Comparison of ENCODE assay signal across 1 cellular context in the genomic region with DNA sequence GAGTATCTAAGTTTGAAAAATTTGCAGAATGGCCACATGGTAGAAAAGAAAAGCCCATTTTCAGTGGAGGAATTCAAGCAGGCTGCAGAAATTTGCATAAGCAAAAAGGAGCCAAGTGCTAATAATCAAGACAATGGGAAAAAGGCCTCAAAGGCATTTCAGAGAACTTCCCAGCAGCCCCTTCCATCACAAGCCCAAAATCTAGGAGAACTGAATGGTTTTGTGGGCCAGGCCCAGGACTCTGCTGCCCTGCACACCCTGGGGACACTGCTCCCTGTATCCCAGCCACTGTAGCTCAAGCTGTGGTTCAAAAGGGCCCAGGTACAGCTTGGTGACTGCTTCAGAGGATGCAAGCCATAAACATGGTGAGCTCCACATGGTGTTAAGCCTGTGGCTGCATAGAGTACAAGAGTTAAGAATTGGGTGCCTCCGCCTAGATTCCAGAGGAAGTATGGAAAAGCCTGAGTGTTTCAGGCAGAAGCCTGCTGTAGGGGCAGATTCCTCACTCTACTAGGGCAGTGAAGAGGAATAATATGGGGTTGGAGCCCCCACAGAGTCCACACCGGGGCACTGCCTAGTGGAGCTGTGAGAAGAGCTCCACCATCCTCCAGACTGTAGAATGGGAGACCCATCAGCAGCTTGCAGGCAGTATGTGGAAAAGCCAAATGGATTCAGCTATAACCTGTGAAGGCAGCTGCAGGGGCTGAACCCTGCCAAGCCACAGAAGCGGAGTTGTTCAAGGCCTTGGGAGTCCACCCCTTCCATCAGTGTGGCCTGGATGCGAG.
A peak's percentile ranks its signal among the peaks of the same experiment; 100 is the strongest.
TF ChIP-seq lines count a peak whose summit lies in the region.

No MANE protein-coding gene starts in this region.

TF ChIP-seq in GM23338, 12 proteins besides CTCF, POLR2A, EP300 and RAD21 (continued from another document):
- TF ChIP-seq, protein P1, sequence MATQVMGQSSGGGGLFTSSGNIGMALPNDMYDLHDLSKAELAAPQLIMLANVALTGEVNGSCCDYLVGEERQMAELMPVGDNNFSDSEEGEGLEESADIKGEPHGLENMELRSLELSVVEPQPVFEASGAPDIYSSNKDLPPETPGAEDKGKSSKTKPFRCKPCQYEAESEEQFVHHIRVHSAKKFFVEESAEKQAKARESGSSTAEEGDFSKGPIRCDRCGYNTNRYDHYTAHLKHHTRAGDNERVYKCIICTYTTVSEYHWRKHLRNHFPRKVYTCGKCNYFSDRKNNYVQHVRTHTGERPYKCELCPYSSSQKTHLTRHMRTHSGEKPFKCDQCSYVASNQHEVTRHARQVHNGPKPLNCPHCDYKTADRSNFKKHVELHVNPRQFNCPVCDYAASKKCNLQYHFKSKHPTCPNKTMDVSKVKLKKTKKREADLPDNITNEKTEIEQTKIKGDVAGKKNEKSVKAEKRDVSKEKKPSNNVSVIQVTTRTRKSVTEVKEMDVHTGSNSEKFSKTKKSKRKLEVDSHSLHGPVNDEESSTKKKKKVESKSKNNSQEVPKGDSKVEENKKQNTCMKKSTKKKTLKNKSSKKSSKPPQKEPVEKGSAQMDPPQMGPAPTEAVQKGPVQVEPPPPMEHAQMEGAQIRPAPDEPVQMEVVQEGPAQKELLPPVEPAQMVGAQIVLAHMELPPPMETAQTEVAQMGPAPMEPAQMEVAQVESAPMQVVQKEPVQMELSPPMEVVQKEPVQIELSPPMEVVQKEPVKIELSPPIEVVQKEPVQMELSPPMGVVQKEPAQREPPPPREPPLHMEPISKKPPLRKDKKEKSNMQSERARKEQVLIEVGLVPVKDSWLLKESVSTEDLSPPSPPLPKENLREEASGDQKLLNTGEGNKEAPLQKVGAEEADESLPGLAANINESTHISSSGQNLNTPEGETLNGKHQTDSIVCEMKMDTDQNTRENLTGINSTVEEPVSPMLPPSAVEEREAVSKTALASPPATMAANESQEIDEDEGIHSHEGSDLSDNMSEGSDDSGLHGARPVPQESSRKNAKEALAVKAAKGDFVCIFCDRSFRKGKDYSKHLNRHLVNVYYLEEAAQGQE (IDR thresholded peaks at IDR 0.05; ENCODE audit: unreplicated experiment) = no peak
- TF ChIP-seq JUNB (IDR thresholded peaks at IDR 0.05; ENCODE audit: unreplicated experiment) (no peak), POLR2AphosphoS5 (IDR thresholded peaks at IDR 0.05; ENCODE audit: low read depth) (peak; percentile 77), ZNF331 (CRISPR knock-in tag; IDR thresholded peaks at IDR 0.05; ENCODE audit: low read depth) (no peak), STAT1 (IDR thresholded peaks at IDR 0.05; ENCODE audit: unreplicated experiment) (no peak), ZNF114 (CRISPR knock-in tag; IDR thresholded peaks at IDR 0.05) (no peak), EZH2phosphoT487 (IDR thresholded peaks at IDR 0.05; ENCODE audit: unreplicated experiment) (no peak), CREB1 (CRISPR knock-in tag; IDR thresholded peaks at IDR 0.05; ENCODE audit: low read depth) (no peak)
- TF ChIP-seq, protein P2, sequence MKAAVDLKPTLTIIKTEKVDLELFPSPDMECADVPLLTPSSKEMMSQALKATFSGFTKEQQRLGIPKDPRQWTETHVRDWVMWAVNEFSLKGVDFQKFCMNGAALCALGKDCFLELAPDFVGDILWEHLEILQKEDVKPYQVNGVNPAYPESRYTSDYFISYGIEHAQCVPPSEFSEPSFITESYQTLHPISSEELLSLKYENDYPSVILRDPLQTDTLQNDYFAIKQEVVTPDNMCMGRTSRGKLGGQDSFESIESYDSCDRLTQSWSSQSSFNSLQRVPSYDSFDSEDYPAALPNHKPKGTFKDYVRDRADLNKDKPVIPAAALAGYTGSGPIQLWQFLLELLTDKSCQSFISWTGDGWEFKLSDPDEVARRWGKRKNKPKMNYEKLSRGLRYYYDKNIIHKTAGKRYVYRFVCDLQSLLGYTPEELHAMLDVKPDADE (IDR thresholded peaks at IDR 0.05) = no peak
- TF ChIP-seq, protein P3, sequence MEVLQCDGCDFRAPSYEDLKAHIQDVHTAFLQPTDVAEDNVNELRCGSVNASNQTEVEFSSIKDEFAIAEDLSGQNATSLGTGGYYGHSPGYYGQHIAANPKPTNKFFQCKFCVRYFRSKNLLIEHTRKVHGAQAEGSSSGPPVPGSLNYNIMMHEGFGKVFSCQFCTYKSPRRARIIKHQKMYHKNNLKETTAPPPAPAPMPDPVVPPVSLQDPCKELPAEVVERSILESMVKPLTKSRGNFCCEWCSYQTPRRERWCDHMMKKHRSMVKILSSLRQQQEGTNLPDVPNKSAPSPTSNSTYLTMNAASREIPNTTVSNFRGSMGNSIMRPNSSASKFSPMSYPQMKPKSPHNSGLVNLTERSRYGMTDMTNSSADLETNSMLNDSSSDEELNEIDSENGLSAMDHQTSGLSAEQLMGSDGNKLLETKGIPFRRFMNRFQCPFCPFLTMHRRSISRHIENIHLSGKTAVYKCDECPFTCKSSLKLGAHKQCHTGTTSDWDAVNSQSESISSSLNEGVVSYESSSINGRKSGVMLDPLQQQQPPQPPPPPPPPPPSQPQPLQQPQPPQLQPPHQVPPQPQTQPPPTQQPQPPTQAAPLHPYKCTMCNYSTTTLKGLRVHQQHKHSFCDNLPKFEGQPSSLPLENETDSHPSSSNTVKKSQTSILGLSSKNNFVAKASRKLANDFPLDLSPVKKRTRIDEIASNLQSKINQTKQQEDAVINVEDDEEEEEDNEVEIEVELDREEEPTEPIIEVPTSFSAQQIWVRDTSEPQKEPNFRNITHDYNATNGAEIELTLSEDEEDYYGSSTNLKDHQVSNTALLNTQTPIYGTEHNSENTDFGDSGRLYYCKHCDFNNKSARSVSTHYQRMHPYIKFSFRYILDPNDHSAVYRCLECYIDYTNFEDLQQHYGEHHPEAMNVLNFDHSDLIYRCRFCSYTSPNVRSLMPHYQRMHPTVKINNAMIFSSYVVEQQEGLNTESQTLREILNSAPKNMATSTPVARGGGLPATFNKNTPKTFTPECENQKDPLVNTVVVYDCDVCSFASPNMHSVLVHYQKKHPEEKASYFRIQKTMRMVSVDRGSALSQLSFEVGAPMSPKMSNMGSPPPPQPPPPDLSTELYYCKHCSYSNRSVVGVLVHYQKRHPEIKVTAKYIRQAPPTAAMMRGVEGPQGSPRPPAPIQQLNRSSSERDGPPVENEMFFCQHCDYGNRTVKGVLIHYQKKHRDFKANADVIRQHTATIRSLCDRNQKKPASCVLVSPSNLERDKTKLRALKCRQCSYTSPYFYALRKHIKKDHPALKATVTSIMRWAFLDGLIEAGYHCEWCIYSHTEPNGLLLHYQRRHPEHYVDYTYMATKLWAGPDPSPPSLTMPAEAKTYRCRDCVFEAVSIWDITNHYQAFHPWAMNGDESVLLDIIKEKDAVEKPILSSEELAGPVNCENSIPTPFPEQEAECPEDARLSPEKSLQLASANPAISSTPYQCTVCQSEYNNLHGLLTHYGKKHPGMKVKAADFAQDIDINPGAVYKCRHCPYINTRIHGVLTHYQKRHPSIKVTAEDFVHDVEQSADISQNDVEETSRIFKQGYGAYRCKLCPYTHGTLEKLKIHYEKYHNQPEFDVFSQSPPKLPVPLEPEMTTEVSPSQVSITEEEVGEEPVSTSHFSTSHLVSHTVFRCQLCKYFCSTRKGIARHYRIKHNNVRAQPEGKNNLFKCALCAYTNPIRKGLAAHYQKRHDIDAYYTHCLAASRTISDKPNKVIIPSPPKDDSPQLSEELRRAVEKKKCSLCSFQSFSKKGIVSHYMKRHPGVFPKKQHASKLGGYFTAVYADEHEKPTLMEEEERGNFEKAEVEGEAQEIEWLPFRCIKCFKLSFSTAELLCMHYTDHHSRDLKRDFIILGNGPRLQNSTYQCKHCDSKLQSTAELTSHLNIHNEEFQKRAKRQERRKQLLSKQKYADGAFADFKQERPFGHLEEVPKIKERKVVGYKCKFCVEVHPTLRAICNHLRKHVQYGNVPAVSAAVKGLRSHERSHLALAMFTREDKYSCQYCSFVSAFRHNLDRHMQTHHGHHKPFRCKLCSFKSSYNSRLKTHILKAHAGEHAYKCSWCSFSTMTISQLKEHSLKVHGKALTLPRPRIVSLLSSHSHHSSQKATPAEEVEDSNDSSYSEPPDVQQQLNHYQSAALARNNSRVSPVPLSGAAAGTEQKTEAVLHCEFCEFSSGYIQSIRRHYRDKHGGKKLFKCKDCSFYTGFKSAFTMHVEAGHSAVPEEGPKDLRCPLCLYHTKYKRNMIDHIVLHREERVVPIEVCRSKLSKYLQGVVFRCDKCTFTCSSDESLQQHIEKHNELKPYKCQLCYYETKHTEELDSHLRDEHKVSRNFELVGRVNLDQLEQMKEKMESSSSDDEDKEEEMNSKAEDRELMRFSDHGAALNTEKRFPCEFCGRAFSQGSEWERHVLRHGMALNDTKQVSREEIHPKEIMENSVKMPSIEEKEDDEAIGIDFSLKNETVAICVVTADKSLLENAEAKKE (CRISPR knock-in tag; IDR thresholded peaks at IDR 0.05) = peak; percentile 72; the same call in 1 of the 2 replicates
